8 cellular contexts compared by ENCODE assay signal in the genomic region with DNA sequence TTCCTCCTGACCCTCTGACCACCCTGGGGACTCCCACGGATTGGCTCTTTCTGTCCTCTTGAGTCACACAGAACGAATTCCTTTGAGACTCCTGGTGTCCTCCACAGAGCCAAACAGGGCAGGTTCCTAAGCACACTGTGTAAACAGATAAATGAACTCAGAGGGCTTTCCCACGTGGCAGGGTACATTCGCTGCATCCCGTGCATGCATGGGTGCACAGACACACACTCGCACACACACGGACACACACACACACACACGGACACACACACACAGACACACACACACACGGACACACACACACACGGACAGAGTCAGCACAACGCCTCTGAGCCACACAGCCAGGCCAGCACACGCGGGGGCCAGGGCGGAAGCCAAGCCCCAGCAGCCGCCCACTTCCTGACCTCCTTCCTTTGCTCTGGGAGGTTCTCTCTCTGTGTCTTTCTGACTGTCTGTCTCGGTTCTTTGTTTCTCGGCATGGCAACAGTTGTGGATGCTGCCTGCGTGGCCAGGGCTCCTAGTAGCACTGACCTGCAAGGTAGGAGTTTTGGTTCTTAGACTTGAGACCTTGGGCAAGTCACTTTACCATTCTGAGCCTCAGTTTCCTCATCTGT. TPM values are rescaled to one million over a fixed set of nuclear protein-coding genes. Genes with fewer than 3 reads are reported as not detected.
DNase-seq lines count a peak whose midpoint lies in the region; ATAC-seq lines count a peak whose summit lies in the region.

No MANE protein-coding gene starts in this region.

- H3K4me3 Mint-ChIP-seq in activated T-cell treated with anti-CD3 and anti-CD28 coated beads, Interleukin-2, amount 50 U/mL, for 24 hours, result peak overlapping the region; percentile 95

- peak; percentile 70 for ATAC-seq in GM18498 (IDR thresholded peaks at IDR 0.05; ENCODE audit: unreplicated experiment)
- peak; percentile 58 for ATAC-seq in HG02642 (IDR thresholded peaks at IDR 0.05; ENCODE audit: poor library complexity, unreplicated experiment)
- ATAC-seq in Right ventricle myocardium superior (ENCODE audit: poor library complexity), result peak; percentile 79

- peaks cover 59% of the 10 kb centered on the region for H3K36me3 Mint-ChIP-seq in activated T-cell treated with anti-CD3 and anti-CD28 coated beads, Interleukin-2, amount 50 U/mL, for 24 hours (ENCODE audit: low read depth)

- intact Hi-C loops in Right ventricle myocardium superior (cut with DNase I), result no loop called here

- DNase-seq in NCI-H69 (lab: John Stamatoyannopoulos, UW) (peak; percentile 48), Right ventricle myocardium superior (peak; percentile 73), skeletal muscle cell (ENCODE audit: low read depth) (no peak), NCI-H226 (no peak), NCI-H2107 treated with DMSO at 0.1 percent for 48 hours (lab: John Stamatoyannopoulos, UW; ENCODE audit: unreplicated experiment) (no peak)
- peak; percentile 79 for DNase-seq in activated T-cell treated with anti-CD3 and anti-CD28 coated beads, Interleukin-2, amount 50 U/mL, for 24 hours

- H3K4me3 ChIP-seq in skeletal muscle cell (ENCODE audit: low read depth, low read length), result peak overlapping the region; percentile 42

- H3K27me3 Mint-ChIP-seq in activated T-cell treated with anti-CD3 and anti-CD28 coated beads, Interleukin-2, amount 50 U/mL, for 24 hours, result no peaks in the 10 kb centered on the region

- no peaks in the 10 kb centered on the region for H3K9me3 Mint-ChIP-seq in activated T-cell treated with anti-CD3 and anti-CD28 coated beads, Interleukin-2, amount 50 U/mL, for 24 hours

- peaks cover 65% of the 10 kb centered on the region for H3K4me1 Mint-ChIP-seq in activated T-cell treated with anti-CD3 and anti-CD28 coated beads, Interleukin-2, amount 50 U/mL, for 24 hours (ENCODE audit: low read depth)

- peak overlapping the region; percentile 96 for H3K27ac Mint-ChIP-seq in activated T-cell treated with anti-CD3 and anti-CD28 coated beads, Interleukin-2, amount 50 U/mL, for 24 hours

RNA-seq across cellular contexts. Expression of a gene that starts 0.7 kb away (rescaled TPM):
- total RNA-seq in Right ventricle myocardium superior, result 5.2 TPM

Comparison
In these comparisons a context has a peak if more than half of its experiments do, and no peak if none do; other contexts are left out.
1. DNase-seq: peak in NCI-H69 (single experiment), activated T-cell treated with anti-CD3 and anti-CD28 coated beads, Interleukin-2, amount 50 U/mL, for 24 hours (single experiment) and Right ventricle myocardium superior (single experiment); none in skeletal muscle cell (single experiment), NCI-H226 (single experiment) and NCI-H2107 treated with DMSO at 0.1 percent for 48 hours (single experiment).
2. Peak in every context shown above with its lines, with median percentiles within 50 percentile points of each other: ATAC-seq.